ENCODE assay signal across 7 cellular contexts in genomic region chr12:6870304-6870703, GRCh38. TPM values are rescaled to one million over a fixed set of nuclear protein-coding genes. Genes with fewer than 3 reads are reported as not detected.
A peak's percentile ranks its signal among the peaks of the same experiment; 100 is the strongest.
DNase-seq lines count a peak whose midpoint lies in the region; ATAC-seq and TF ChIP-seq lines count a peak whose summit lies in the region.
"Not testable (repeated sequence)": the region's sequence is repeated elsewhere in the genome, so short reads cannot be mapped to it uniquely, and the experiment has no call there.
"Had no signal": no experiment of that assay in that cellular context is flagged by ENCODE, and none has a peak within 500 bp of the region (broad histone marks: within the 10 kb centered on the region; RNA-seq: fewer than 3 reads in every experiment).

No MANE protein-coding gene starts in this region.

- peaks cover 0 to 56% (median 7%) of the 10 kb centered on the region in 3 donors for H3K36me3 Mint-ChIP-seq in CD8-positive, alpha-beta memory T cell
- H3K36me3 Mint-ChIP-seq in activated CD4-positive, alpha-beta memory T cell treated with anti-CD3 and anti-CD28 coated beads for 36 hours = peaks cover 54% of the 10 kb centered on the region

- intact Hi-C loops in activated CD4-positive, alpha-beta memory T cell treated with anti-CD3 and anti-CD28 coated beads for 36 hours (cut with micrococcal nuclease) = loop anchor here (5.0 kb wide), 2 partner anchors 222 to 237 kb away; partner anchors contain the start of genes C1R and C1RL
- intact Hi-C loops in adrenal gland (cut with DNase I) = loop anchor here in 1 of 2 donors (10.0 kb wide), 1 partner anchor 84 kb away; the partner anchor contains the start of gene PTPN6
- intact Hi-C loops in psoas muscle (cut with DNase I) = not testable (repeated sequence)

- H3K9ac ChIP-seq in NT2/D1 (ENCODE audit: insufficient read length, low read depth) = peak overlapping the region; percentile 99

- TF ChIP-seq POLR2A in adrenal gland (IDR thresholded peaks at IDR 0.05); gastroesophageal sphincter (IDR thresholded peaks at IDR 0.05): not testable (repeated sequence)

- not testable (repeated sequence) for H3K4me3 ChIP-seq in CD8-positive, alpha-beta memory T cell (ENCODE audit: low read length); NT2/D1 (ENCODE audit: insufficient read length, low read depth); adrenal gland; gastroesophageal sphincter
- peak overlapping the region; percentile 12 for H3K4me3 ChIP-seq in psoas muscle

- H3K4me1 Mint-ChIP-seq in CD8-positive, alpha-beta memory T cell = peaks cover 49 to 67% (median 58%) of the 10 kb centered on the region in 3 donors
- H3K4me1 Mint-ChIP-seq in activated CD4-positive, alpha-beta memory T cell treated with anti-CD3 and anti-CD28 coated beads for 36 hours (ENCODE audit: low read depth) = peaks cover 61% of the 10 kb centered on the region

- not testable (repeated sequence) for H3K27ac ChIP-seq in CD8-positive, alpha-beta memory T cell (ENCODE audit: low read depth, low read length)
- H3K27ac ChIP-seq in adrenal gland (peak overlapping the region in 4 of 5 donors; percentile 9 to 98 (median 63)), gastroesophageal sphincter (peak overlapping the region in 3 of 4 donors; percentile 9 to 98 (median 85)), psoas muscle (peak overlapping the region; percentile 12)

- TF ChIP-seq EP300 in gastroesophageal sphincter (IDR thresholded peaks at IDR 0.05) = not testable (repeated sequence)

- H3K4me3 Mint-ChIP-seq in CD8-positive, alpha-beta memory T cell = peak overlapping the region in 6 of 7 donors; percentile 23 to 91 (median 58)
- not testable (repeated sequence) for H3K4me3 Mint-ChIP-seq in activated CD4-positive, alpha-beta memory T cell treated with anti-CD3 and anti-CD28 coated beads for 36 hours

- peak overlapping the region in 7 of 8 donors; percentile 48 to 92 (median 77) for H3K27ac Mint-ChIP-seq in CD8-positive, alpha-beta memory T cell
- H3K27ac Mint-ChIP-seq in activated CD4-positive, alpha-beta memory T cell treated with anti-CD3 and anti-CD28 coated beads for 36 hours = peak overlapping the region; percentile 44

- CTCF ChIA-PET in CD8-positive, alpha-beta memory T cell (lab: Charles Lee) = interaction anchor here (1.0 to 11.0 kb wide), 17 partner anchors 14 to 534 kb away, joined by 3 to 135 read pairs (median 7); partner anchors contain the start of genes ATN1, C1R, C1RL and CDCA3
- CTCF ChIA-PET in activated CD4-positive, alpha-beta memory T cell treated with anti-CD3 and anti-CD28 coated beads for 36 hours (lab: Charles Lee) = interaction anchor here (0.9 to 2.5 kb wide), 7 partner anchors 12 to 147 kb away, joined by 3 to 27 read pairs (median 4); partner anchors contain the start of genes COPS7A, MLF2 and P3H3

- TF ChIP-seq CTCF in adrenal gland (IDR thresholded peaks at IDR 0.05); gastroesophageal sphincter (IDR thresholded peaks at IDR 0.05); psoas muscle (IDR thresholded peaks at IDR 0.05): not testable (repeated sequence)

- H3K27me3 ChIP-seq in CD8-positive, alpha-beta memory T cell (ENCODE audit: insufficient read depth, low read length, poor library complexity, severe bottlenecking); NT2/D1 (ENCODE audit: insufficient read depth, insufficient read length); adrenal gland; gastroesophageal sphincter; psoas muscle (ENCODE audit: insufficient read depth in 3 of 3, low read length in 2 of 3): not testable (repeated sequence)

- not testable (repeated sequence) for H3K27me3 Mint-ChIP-seq in CD8-positive, alpha-beta memory T cell; activated CD4-positive, alpha-beta memory T cell treated with anti-CD3 and anti-CD28 coated beads for 36 hours

- H3K36me3 ChIP-seq in CD8-positive, alpha-beta memory T cell (ENCODE audit: insufficient read depth, low read length) = peaks cover 17% of the 10 kb centered on the region
- H3K36me3 ChIP-seq in NT2/D1 (ENCODE audit: insufficient read depth, insufficient read length, low read length) = peaks cover 56% of the 10 kb centered on the region
- peaks cover 0 to 37% of the 10 kb centered on the region in 2 donors for H3K36me3 ChIP-seq in adrenal gland (replicated peaks in 1 of 2)
- peaks cover 0 to 40% of the 10 kb centered on the region in 2 donors for H3K36me3 ChIP-seq in gastroesophageal sphincter
- peaks cover 4 to 41% of the 10 kb centered on the region in 2 donors for H3K36me3 ChIP-seq in psoas muscle (ENCODE audit: insufficient read depth in 1 of 2, low read depth in 1 of 2)

- POLR2A ChIA-PET in CD8-positive, alpha-beta memory T cell (lab: Charles Lee) = not testable (repeated sequence)
- POLR2A ChIA-PET in activated CD4-positive, alpha-beta memory T cell treated with anti-CD3 and anti-CD28 coated beads for 36 hours (lab: Charles Lee) = interaction anchor here (1.3 to 5.7 kb wide), 3 partner anchors 17 to 94 kb away, joined by 4 to 59 read pairs (median 18); partner anchors contain the start of genes C12orf57, CDCA3, RNU7-1 and USP5

- H3K9me3 Mint-ChIP-seq in CD8-positive, alpha-beta memory T cell; activated CD4-positive, alpha-beta memory T cell treated with anti-CD3 and anti-CD28 coated beads for 36 hours: not testable (repeated sequence)

- ATAC-seq in gastroesophageal sphincter, psoas muscle: not testable (repeated sequence)

- H3K4me1 ChIP-seq in CD8-positive, alpha-beta memory T cell (ENCODE audit: insufficient read depth, low read length) = peaks cover 42% of the 10 kb centered on the region
- H3K4me1 ChIP-seq in NT2/D1 (ENCODE audit: insufficient read depth, insufficient read length) = peaks cover 41% of the 10 kb centered on the region
- H3K4me1 ChIP-seq in adrenal gland (replicated peaks in 1 of 2) = peaks cover 31 to 56% of the 10 kb centered on the region in 2 donors
- peaks cover 0 to 71% (median 36%) of the 10 kb centered on the region in 3 donors for H3K4me1 ChIP-seq in gastroesophageal sphincter
- peaks cover 35% of the 10 kb centered on the region for H3K4me1 ChIP-seq in psoas muscle

- not testable (repeated sequence) for H3K9me3 ChIP-seq in CD8-positive, alpha-beta memory T cell (ENCODE audit: low read length); NT2/D1 (ENCODE audit: insufficient read depth, low read length); adrenal gland (replicated peaks in 1 of 3); gastroesophageal sphincter; psoas muscle

- 42 to 59% (median 48%) methylated on average over 4 of the region's 4 CpGs for WGBS in adrenal gland, 4 donors
- WGBS in gastroesophageal sphincter (ENCODE audit: low coverage in 1 of 2), 2 donors = 17% methylated on average over 1 of the region's 4 CpGs; no CpG with 5 or more reads in 1 of the 2 donors
- 22 to 67% (median 30%) methylated on average over 3 to 4 of the region's 4 CpGs for WGBS in psoas muscle, 3 donors

- not testable (repeated sequence) for DNase-seq in CD8-positive, alpha-beta memory T cell; NT2/D1 (ENCODE audit: low read depth, low spot score); activated CD4-positive, alpha-beta memory T cell treated with anti-CD3 and anti-CD28 coated beads for 36 hours; adrenal gland; psoas muscle

RNA-seq across cellular contexts. Expression of gene SPSB2, which starts 2.8 kb away (rescaled TPM):
- total RNA-seq in CD8-positive, alpha-beta memory T cell = 1 to 10 TPM; 7.7 to 8.1 TPM
- 11.4 TPM for polyA plus RNA-seq in CD8-positive, alpha-beta memory T cell
- total RNA-seq in activated CD4-positive, alpha-beta memory T cell treated with anti-CD3 and anti-CD28 coated beads for 36 hours = 1 to 10 TPM; 3.8 to 4.7 TPM
- total RNA-seq in adrenal gland (10 to 100 TPM in 7 of 8 donors, 1 to 10 TPM in 1; 3.3 to 24.5 (median 14.9) TPM), gastroesophageal sphincter (10 to 100 TPM in 1 of 4 donors, 1 to 10 TPM in 3; 7.4 to 10.7 (median 8.1) TPM), psoas muscle (1 to 10 TPM; 2.4 to 4.5 (median 3.2) TPM)
- polyA plus RNA-seq in adrenal gland (10 to 100 TPM in 2 of 3 donors, 1 to 10 TPM in 1; 2.5 to 19.5 (median 19.5) TPM), psoas muscle (10 to 100 TPM in 1 of 3 donors, 1 to 10 TPM in 2; 4.3 to 10.2 (median 6.7) TPM)

RNA-seq across cellular contexts. Expression of gene TPI1, which starts 3.0 kb away (rescaled TPM):
- total RNA-seq in CD8-positive, alpha-beta memory T cell = 1,000 to 10,000 TPM; 1,331 to 1,374 TPM
- 613 TPM for polyA plus RNA-seq in CD8-positive, alpha-beta memory T cell
- total RNA-seq in activated CD4-positive, alpha-beta memory T cell treated with anti-CD3 and anti-CD28 coated beads for 36 hours = 1,000 to 10,000 TPM; 1,432 to 1,495 TPM
- total RNA-seq in adrenal gland (100 to 1,000 TPM; 555 to 929 (median 783) TPM), gastroesophageal sphincter (100 to 1,000 TPM; 324 to 473 (median 392) TPM), psoas muscle (100 to 1,000 TPM; 537 to 822 (median 624) TPM)
- polyA plus RNA-seq in adrenal gland (1,000 to 10,000 TPM in 1 of 3 donors, 100 to 1,000 TPM in 2; 241 to 2,322 (median 444) TPM), psoas muscle (100 to 1,000 TPM; 588 to 952 (median 847) TPM)

RNA-seq across cellular contexts. Expression of gene USP5, which starts 18.4 kb away (rescaled TPM):
- total RNA-seq in CD8-positive, alpha-beta memory T cell = 100 to 1,000 TPM; 154 TPM
- polyA plus RNA-seq in CD8-positive, alpha-beta memory T cell = 49.7 TPM
- total RNA-seq in activated CD4-positive, alpha-beta memory T cell treated with anti-CD3 and anti-CD28 coated beads for 36 hours = 100 to 1,000 TPM; 125 to 130 TPM
- total RNA-seq in adrenal gland (100 to 1,000 TPM in 5 of 8 donors, 10 to 100 TPM in 3; 60.0 to 162 (median 119) TPM), gastroesophageal sphincter (10 to 100 TPM; 43.4 to 70.9 (median 65.0) TPM), psoas muscle (100 to 1,000 TPM in 3 of 4 donors, 10 to 100 TPM in 1; 98.1 to 127 (median 112) TPM)
- polyA plus RNA-seq in adrenal gland (100 to 1,000 TPM in 1 of 3 donors, 10 to 100 TPM in 2; 30.6 to 109 (median 32.5) TPM), psoas muscle (10 to 100 TPM; 43.1 to 85.1 (median 49.5) TPM)

RNA-seq across cellular contexts. Expression of gene CDCA3, which starts 19.2 kb away (rescaled TPM):
- total RNA-seq in CD8-positive, alpha-beta memory T cell = 10 to 100 TPM; 35.9 to 37.6 TPM
- polyA plus RNA-seq in CD8-positive, alpha-beta memory T cell = 0.68 TPM
- total RNA-seq in activated CD4-positive, alpha-beta memory T cell treated with anti-CD3 and anti-CD28 coated beads for 36 hours = 10 to 100 TPM; 80.3 to 87.8 TPM
- total RNA-seq in adrenal gland (1 to 10 TPM in 7 of 8 donors, not detected in 1; 2.6 to 4.3 (median 3.3) TPM), gastroesophageal sphincter (1 to 10 TPM; 1.1 to 5.9 (median 1.4) TPM), psoas muscle (1 to 10 TPM in 1 of 4 donors, under 1 TPM in 2, not detected in 1; 0.79 to 1.1 (median 0.92) TPM)
- polyA plus RNA-seq in adrenal gland (1 to 10 TPM; 3.5 to 5.5 (median 5.3) TPM), psoas muscle (1 to 10 TPM in 1 of 3 donors, under 1 TPM in 2; 0.21 to 3.3 (median 0.56) TPM)
- total RNA-seq: ascending aorta had no signal

RNA-seq across cellular contexts. Expression of gene GNB3, which starts 29.6 kb away (rescaled TPM):
- under 1 TPM; 0.48 to 0.78 TPM for total RNA-seq in CD8-positive, alpha-beta memory T cell
- polyA plus RNA-seq in CD8-positive, alpha-beta memory T cell = not detected
- under 1 TPM; 0.22 to 0.78 TPM for total RNA-seq in activated CD4-positive, alpha-beta memory T cell treated with anti-CD3 and anti-CD28 coated beads for 36 hours
- total RNA-seq in adrenal gland (1 to 10 TPM in 5 of 8 donors, under 1 TPM in 2, not detected in 1; 0.70 to 2.6 (median 1.7) TPM), gastroesophageal sphincter (1 to 10 TPM in 3 of 4 donors, under 1 TPM in 1; 0.45 to 1.8 (median 1.3) TPM), psoas muscle (under 1 TPM; 0.23 to 0.69 (median 0.33) TPM)
- polyA plus RNA-seq in adrenal gland (10 to 100 TPM in 2 of 3 donors, 1 to 10 TPM in 1; 1.0 to 22.4 (median 11.6) TPM), psoas muscle (under 1 TPM; 0.13 to 0.60 (median 0.13) TPM)
